ENCODE assay signal across 1 cellular context in the genomic region with DNA sequence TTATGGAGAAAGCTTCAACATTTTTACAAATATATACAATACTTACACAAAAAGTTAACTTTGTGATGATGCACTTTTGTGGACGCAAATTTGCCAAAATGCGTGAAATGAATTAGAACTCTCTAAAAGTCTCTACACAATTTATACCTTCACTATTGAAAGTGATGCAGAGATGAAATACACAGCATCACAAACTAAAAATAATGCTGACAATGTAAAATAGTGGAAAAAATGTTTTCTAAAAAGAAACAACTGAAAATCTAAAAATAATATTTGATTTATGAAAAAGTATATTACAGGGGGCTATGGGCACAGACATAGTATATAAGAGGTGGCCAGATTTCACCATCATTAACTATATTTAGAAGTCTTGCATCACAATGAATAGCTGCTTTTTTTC.
TF ChIP-seq lines count a peak whose summit lies in the region.

No MANE protein-coding gene starts in this region.

TF ChIP-seq in HepG2, 621 proteins besides CTCF, POLR2A, EP300 and RAD21 (continued from another document):
- TF ChIP-seq TFDP1 (CRISPR knock-in tag; IDR thresholded peaks at IDR 0.05; ENCODE audit: borderline replicate concordance) (no peak), MAFF (IDR thresholded peaks at IDR 0.05; ENCODE audit: low read depth, low read length) (peak; percentile 91), MAFK (conservative IDR thresholded peaks at IDR 0.05 in 1 of 2, IDR thresholded peaks at IDR 0.05 in 1 of 2; ENCODE audit: low read length in 2 of 2) (peak; percentile 80 to 92)
TF ChIP-seq in HepG2: peak in this region for 2.
